ENCODE assay signal across 37 cellular contexts in genomic region chr12:52721838-52722470, GRCh38. TPM values are rescaled to one million over a fixed set of nuclear protein-coding genes. Genes with fewer than 3 reads are reported as not detected.
"Had no signal": no experiment of that assay in that cellular context is flagged by ENCODE, and none has a peak within 500 bp of the region (broad histone marks: within the 10 kb centered on the region; RNA-seq: fewer than 3 reads in every experiment).

No MANE protein-coding gene starts in this region.

- H3K4me3 Mint-ChIP-seq: activated CD4-positive, alpha-beta memory T cell treated with anti-CD3 and anti-CD28 coated beads for 36 hours; activated CD4-positive, alpha-beta T cell treated with anti-CD3 and anti-CD28 coated beads for 36 hours; activated CD4-positive, alpha-beta T cell treated with anti-CD3 and anti-CD28 coated beads, Interleukin-2, amount 10 ng/mL, durations not matched to agents 24 days and 14 days; activated CD8-positive, alpha-beta memory T cell treated with anti-CD3 and anti-CD28 coated beads, Interleukin-2, amount 10 ng/mL, durations not matched to agents 7 days and 5 days; activated CD8-positive, alpha-beta T cell treated with anti-CD3 and anti-CD28 coated beads, Interleukin-2, amount 10 ng/mL, durations not matched to agents 7 days and 5 days; activated naive CD8-positive, alpha-beta T cell; activated T-helper 1 cell treated with anti-CD3 and anti-CD28 coated beads, Interleukin-12 subunit alpha, Interleukin-12 subunit beta, Interleukin-2, Interleukin-4 antibody, amounts not matched to agents 30 ng/mL and 10 ng/mL and 1 ng/mL, durations not matched to agents 14 hours and 24 hours and 36 hours; effector memory CD8-positive, alpha-beta T cell had no signal

- H3K27ac Mint-ChIP-seq: activated CD4-positive, alpha-beta memory T cell treated with anti-CD3 and anti-CD28 coated beads for 36 hours; activated CD4-positive, alpha-beta T cell treated with anti-CD3 and anti-CD28 coated beads for 36 hours; activated CD4-positive, alpha-beta T cell treated with anti-CD3 and anti-CD28 coated beads, Interleukin-2, amount 10 ng/mL, durations not matched to agents 24 days and 14 days; activated CD8-positive, alpha-beta memory T cell treated with anti-CD3 and anti-CD28 coated beads, Interleukin-2, amount 10 ng/mL, durations not matched to agents 7 days and 5 days; activated CD8-positive, alpha-beta T cell treated with anti-CD3 and anti-CD28 coated beads, Interleukin-2, amount 10 ng/mL, durations not matched to agents 7 days and 5 days; activated naive CD8-positive, alpha-beta T cell; activated T-helper 1 cell treated with anti-CD3 and anti-CD28 coated beads, Interleukin-12 subunit alpha, Interleukin-12 subunit beta, Interleukin-2, Interleukin-4 antibody, amounts not matched to agents 30 ng/mL and 10 ng/mL and 1 ng/mL, durations not matched to agents 14 hours and 24 hours and 36 hours; activated T-helper 2 cell treated with anti-CD3 and anti-CD28 coated beads, Interferon-gamma antibody, Interleukin-2, Interleukin-4, amounts not matched to agents 10 μg/mL and 5 μg/mL and 100 μg/mL, durations not matched to agents 14 hours and 24 hours and 36 hours; effector memory CD8-positive, alpha-beta T cell had no signal

- H3K36me3 Mint-ChIP-seq: activated CD4-positive, alpha-beta memory T cell treated with anti-CD3 and anti-CD28 coated beads for 36 hours; activated CD8-positive, alpha-beta memory T cell treated with anti-CD3 and anti-CD28 coated beads, Interleukin-2, amount 10 ng/mL, durations not matched to agents 7 days and 5 days; activated naive CD8-positive, alpha-beta T cell had no signal

- DNase-seq: activated CD4-positive, alpha-beta memory T cell treated with anti-CD3 and anti-CD28 coated beads for 36 hours; activated CD4-positive, alpha-beta T cell treated with anti-CD3 and anti-CD28 coated beads for 36 hours; activated CD4-positive, alpha-beta T cell treated with anti-CD3 and anti-CD28 coated beads, Interleukin-2, amount 10 ng/mL, durations not matched to agents 24 days and 14 days; activated CD4-positive, CD25-positive, alpha-beta regulatory T cell; activated CD4-positive, CD25-positive, alpha-beta regulatory T cell treated with anti-CD3 and anti-CD28 coated beads, Interleukin-2, amount 50 U/mL, for 72 hours; activated CD8-positive, alpha-beta memory T cell treated with anti-CD3 and anti-CD28 coated beads, Interleukin-2, amount 10 ng/mL, durations not matched to agents 7 days and 5 days; activated CD8-positive, alpha-beta memory T cell treated with anti-CD3 and anti-CD28 coated beads, Interleukin-2, amount 50 U/mL, for 4 hours; activated CD8-positive, alpha-beta T cell treated with anti-CD3 and anti-CD28 coated beads, Interleukin-2, amount 10 ng/mL, durations not matched to agents 7 days and 5 days; activated effector memory CD4-positive, alpha-beta T cell treated with anti-CD3 and anti-CD28 coated beads, Interleukin-2, amount 50 U/mL, for 16 hours; activated naive CD4-positive, alpha-beta T cell treated with anti-CD3 and anti-CD28 coated beads, Interleukin-2, amount 50 U/mL, for 16 hours; activated T-cell treated with anti-CD3 and anti-CD28 coated beads, Interleukin-2, amount 50 U/mL, for 1 hour; activated T-cell treated with anti-CD3 and anti-CD28 coated beads, Interleukin-2, amount 50 U/mL, for 48 hours; amniotic stem cell; anterior cingulate cortex; brain microvascular endothelial cell; caudate nucleus; cortex of kidney; dermis blood vessel endothelial cell; effector CD4-positive, alpha-beta T cell; effector memory CD8-positive, alpha-beta T cell; esophagus squamous epithelium; foreskin melanocyte; heart right ventricle; T-helper 2 cell had no signal

- ATAC-seq: activated CD4-positive, alpha-beta T cell treated with anti-CD3 and anti-CD28 coated beads for 36 hours; activated CD8-positive, alpha-beta memory T cell treated with anti-CD3 and anti-CD28 coated beads, Interleukin-2, amount 10 ng/mL, durations not matched to agents 7 days and 5 days; activated CD8-positive, alpha-beta T cell treated with anti-CD3 and anti-CD28 coated beads, Interleukin-2, amount 10 ng/mL, durations not matched to agents 7 days and 5 days; effector memory CD8-positive, alpha-beta T cell; gastroesophageal sphincter had no signal

- H3K9me3 Mint-ChIP-seq: activated CD4-positive, alpha-beta memory T cell treated with anti-CD3 and anti-CD28 coated beads for 36 hours; activated CD4-positive, alpha-beta T cell treated with anti-CD3 and anti-CD28 coated beads, Interleukin-2, amount 10 ng/mL, durations not matched to agents 24 days and 14 days; activated T-helper 1 cell treated with anti-CD3 and anti-CD28 coated beads, Interleukin-12 subunit alpha, Interleukin-12 subunit beta, Interleukin-2, Interleukin-4 antibody, amounts not matched to agents 30 ng/mL and 10 ng/mL and 1 ng/mL, durations not matched to agents 14 hours and 24 hours and 36 hours; activated T-helper 2 cell treated with anti-CD3 and anti-CD28 coated beads, Interferon-gamma antibody, Interleukin-2, Interleukin-4, amounts not matched to agents 10 μg/mL and 5 μg/mL and 100 μg/mL, durations not matched to agents 14 hours and 24 hours and 36 hours; effector memory CD8-positive, alpha-beta T cell had no signal

- H3K4me3 ChIP-seq: esophagus squamous epithelium, gastroesophageal sphincter, heart right ventricle had no signal

- H3K9me3 ChIP-seq: esophagus squamous epithelium, gastroesophageal sphincter, heart right ventricle had no signal

- H3K36me3 ChIP-seq: brain microvascular endothelial cell, esophagus squamous epithelium, gastroesophageal sphincter, heart right ventricle had no signal

- H3K27me3 Mint-ChIP-seq: activated CD4-positive, alpha-beta T cell treated with anti-CD3 and anti-CD28 coated beads for 36 hours; activated naive CD8-positive, alpha-beta T cell had no signal

- H3K4me1 Mint-ChIP-seq: activated CD4-positive, alpha-beta T cell treated with anti-CD3 and anti-CD28 coated beads for 36 hours; activated CD4-positive, alpha-beta T cell treated with anti-CD3 and anti-CD28 coated beads, Interleukin-2, amount 10 ng/mL, durations not matched to agents 24 days and 14 days; activated CD8-positive, alpha-beta memory T cell treated with anti-CD3 and anti-CD28 coated beads, Interleukin-2, amount 10 ng/mL, durations not matched to agents 7 days and 5 days had no signal

- H3K27ac ChIP-seq: brain microvascular endothelial cell, epithelial cell of prostate, esophagus squamous epithelium, gastroesophageal sphincter, heart right ventricle had no signal

- H3K4me1 ChIP-seq: esophagus squamous epithelium, gastroesophageal sphincter, heart right ventricle had no signal

RNA-seq across cellular contexts. Expression of gene KRT77, which starts 18.6 kb away (rescaled TPM):
- total RNA-seq: activated CD4-positive, alpha-beta memory T cell treated with anti-CD3 and anti-CD28 coated beads for 36 hours; activated CD4-positive, alpha-beta T cell treated with anti-CD3 and anti-CD28 coated beads for 36 hours; activated CD4-positive, alpha-beta T cell treated with anti-CD3 and anti-CD28 coated beads, Interleukin-2, amount 10 ng/mL, durations not matched to agents 24 days and 14 days; activated CD8-positive, alpha-beta memory T cell treated with anti-CD3 and anti-CD28 coated beads for 36 hours; activated CD8-positive, alpha-beta memory T cell treated with anti-CD3 and anti-CD28 coated beads, Interleukin-2, amount 10 ng/mL, durations not matched to agents 7 days and 5 days; activated CD8-positive, alpha-beta T cell treated with anti-CD3 and anti-CD28 coated beads, Interleukin-2, amount 10 ng/mL, durations not matched to agents 7 days and 5 days; activated T-helper 1 cell treated with anti-CD3 and anti-CD28 coated beads, Interleukin-12 subunit alpha, Interleukin-12 subunit beta, Interleukin-2, Interleukin-4 antibody, amounts not matched to agents 30 ng/mL and 10 ng/mL and 1 ng/mL, durations not matched to agents 14 hours and 24 hours and 36 hours; activated T-helper 2 cell treated with anti-CD3 and anti-CD28 coated beads, Interferon-gamma antibody, Interleukin-2, Interleukin-4, amounts not matched to agents 10 μg/mL and 5 μg/mL and 100 μg/mL, durations not matched to agents 14 hours and 24 hours and 36 hours; astrocyte; chondrocyte; dermis blood vessel endothelial cell; endothelial cell of umbilical vein; esophagus squamous epithelium; fibroblast of lung; fibroblast of villous mesenchyme; gastroesophageal sphincter; glomerular endothelial cell; T-helper 1 cell treated with Interleukin-12 subunit alpha and Interleukin-12 subunit beta and Interleukin-4 antibody, amounts not matched to agents 30 ng/mL and 1 ng/mL, for 36 hours had no signal

RNA-seq across cellular contexts. Expression of gene KRT1, which starts 41.7 kb away (rescaled TPM):
- total RNA-seq: activated CD4-positive, alpha-beta memory T cell treated with anti-CD3 and anti-CD28 coated beads for 36 hours; activated CD4-positive, alpha-beta T cell treated with anti-CD3 and anti-CD28 coated beads for 36 hours; activated CD4-positive, alpha-beta T cell treated with anti-CD3 and anti-CD28 coated beads, Interleukin-2, amount 10 ng/mL, durations not matched to agents 24 days and 14 days; activated CD8-positive, alpha-beta memory T cell treated with anti-CD3 and anti-CD28 coated beads for 36 hours; activated CD8-positive, alpha-beta memory T cell treated with anti-CD3 and anti-CD28 coated beads, Interleukin-2, amount 10 ng/mL, durations not matched to agents 7 days and 5 days; activated CD8-positive, alpha-beta T cell treated with anti-CD3 and anti-CD28 coated beads, Interleukin-2, amount 10 ng/mL, durations not matched to agents 7 days and 5 days; activated T-helper 1 cell treated with anti-CD3 and anti-CD28 coated beads, Interleukin-12 subunit alpha, Interleukin-12 subunit beta, Interleukin-2, Interleukin-4 antibody, amounts not matched to agents 30 ng/mL and 10 ng/mL and 1 ng/mL, durations not matched to agents 14 hours and 24 hours and 36 hours; astrocyte; chondrocyte; dermis blood vessel endothelial cell; endothelial cell of umbilical vein; fibroblast of lung; fibroblast of villous mesenchyme; gastroesophageal sphincter; glomerular endothelial cell; heart right ventricle had no signal

RNA-seq across cellular contexts. Expression of gene KRT76, which starts 55.2 kb away (rescaled TPM):
- total RNA-seq: activated CD4-positive, alpha-beta memory T cell treated with anti-CD3 and anti-CD28 coated beads for 36 hours; activated CD4-positive, alpha-beta T cell treated with anti-CD3 and anti-CD28 coated beads for 36 hours; activated CD4-positive, alpha-beta T cell treated with anti-CD3 and anti-CD28 coated beads, Interleukin-2, amount 10 ng/mL, durations not matched to agents 24 days and 14 days; activated CD8-positive, alpha-beta memory T cell treated with anti-CD3 and anti-CD28 coated beads for 36 hours; activated CD8-positive, alpha-beta memory T cell treated with anti-CD3 and anti-CD28 coated beads, Interleukin-2, amount 10 ng/mL, durations not matched to agents 7 days and 5 days; activated CD8-positive, alpha-beta T cell treated with anti-CD3 and anti-CD28 coated beads, Interleukin-2, amount 10 ng/mL, durations not matched to agents 7 days and 5 days; activated T-helper 1 cell treated with anti-CD3 and anti-CD28 coated beads, Interleukin-12 subunit alpha, Interleukin-12 subunit beta, Interleukin-2, Interleukin-4 antibody, amounts not matched to agents 30 ng/mL and 10 ng/mL and 1 ng/mL, durations not matched to agents 14 hours and 24 hours and 36 hours; activated T-helper 2 cell treated with anti-CD3 and anti-CD28 coated beads, Interferon-gamma antibody, Interleukin-2, Interleukin-4, amounts not matched to agents 10 μg/mL and 5 μg/mL and 100 μg/mL, durations not matched to agents 14 hours and 24 hours and 36 hours; astrocyte; chondrocyte; dermis blood vessel endothelial cell; endothelial cell of umbilical vein; esophagus squamous epithelium; fibroblast of lung; fibroblast of villous mesenchyme; glomerular endothelial cell; heart right ventricle; T-helper 1 cell treated with Interleukin-12 subunit alpha and Interleukin-12 subunit beta and Interleukin-4 antibody, amounts not matched to agents 30 ng/mL and 1 ng/mL, for 36 hours had no signal
